Comparison of ENCODE assay signal across 8 cellular contexts in the genomic region with DNA sequence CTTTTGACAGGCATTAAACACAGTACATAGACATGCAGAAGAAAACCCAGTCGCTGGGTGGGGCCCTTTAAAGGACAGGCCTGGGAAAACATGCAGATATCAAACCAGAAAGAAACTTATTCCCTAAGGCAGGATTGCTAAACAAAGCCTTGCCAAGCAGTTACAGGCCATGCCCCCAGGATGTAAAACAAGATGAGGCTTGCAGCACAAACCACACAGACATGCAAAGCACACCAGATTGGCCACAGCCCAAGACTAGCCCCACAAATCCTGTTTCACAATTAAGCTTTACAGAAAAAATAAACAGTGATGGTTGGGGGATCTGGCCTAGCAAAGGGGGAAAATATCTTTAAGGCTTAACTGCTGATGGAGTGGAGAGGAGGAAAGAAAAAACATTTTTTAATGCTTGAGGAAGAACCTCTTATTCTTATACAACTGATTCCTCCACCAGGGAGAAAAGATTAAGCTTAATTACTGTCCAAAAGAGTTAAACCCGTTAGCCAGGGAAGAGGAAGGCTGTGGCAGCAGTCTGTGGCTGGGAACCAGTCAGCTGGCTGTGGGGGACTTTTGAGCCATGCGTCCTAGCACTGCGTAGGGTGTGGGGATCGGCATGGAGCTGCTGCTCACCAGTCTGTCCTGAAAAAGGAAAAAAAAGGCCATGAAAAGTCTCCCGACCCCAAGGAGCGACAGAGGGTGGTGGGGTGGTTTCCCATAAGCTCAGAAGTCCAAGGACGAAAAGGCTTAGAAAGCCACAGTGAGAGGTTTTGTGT. TPM values are rescaled to one million over a fixed set of nuclear protein-coding genes. Genes with fewer than 3 reads are reported as not detected.
DNase-seq lines count a peak whose midpoint lies in the region; ATAC-seq, FAIRE-seq and TF ChIP-seq lines count a peak whose summit lies in the region.

No MANE protein-coding gene starts in this region.

- no peak for TF ChIP-seq RAD21 in H1 (IDR thresholded peaks at IDR 0.05 in 1 of 2, conservative IDR thresholded peaks at IDR 0.05 in 1 of 2; ENCODE audit: low read depth in 2 of 2, low read length in 2 of 2)

- TF ChIP-seq EP300 in H1 (IDR thresholded peaks at IDR 0.05; ENCODE audit: borderline replicate concordance in 1 of 2, low read depth in 2 of 2, low read length in 2 of 2), result no peak

- FAIRE-seq in H1 (lab: Jason Lieb, UNC), result no peak

- no peak overlapping the region for H3K56ac ChIP-seq in H1 (replicated peaks; ENCODE audit: insufficient read length, low read depth, low read length)

- H3K79me2 ChIP-seq in ACC112 (ENCODE audit: control insufficient read depth, insufficient read depth, low read length, unreplicated experiment) (no peaks in the 10 kb centered on the region), MM.1S (ENCODE audit: low read length) (no peaks in the 10 kb centered on the region), H1 (ENCODE audit: control insufficient read depth in 1 of 2, insufficient read depth in 2 of 2, low read length in 2 of 2) (no peaks in the 10 kb centered on the region)

- H2BK20ac ChIP-seq in H1 (ENCODE audit: low read length), result no peak overlapping the region

- H3K27me3 ChIP-seq in ACC112 (ENCODE audit: insufficient read depth, low read length), result no peaks in the 10 kb centered on the region
- no peaks in the 10 kb centered on the region for H3K27me3 ChIP-seq in MM.1S (replicated peaks; ENCODE audit: insufficient read depth, low read length)
- no peaks in the 10 kb centered on the region for H3K27me3 ChIP-seq in H1 (replicated peaks in 1 of 4; ENCODE audit: control insufficient read depth in 3 of 4, extremely low read depth in 1 of 4, insufficient read depth in 3 of 4, low read length in 3 of 4)

- peaks cover 28% of the 10 kb centered on the region for H3K4me1 ChIP-seq in ACC112 (ENCODE audit: control insufficient read depth, insufficient read depth, low read length, unreplicated experiment)
- no peaks in the 10 kb centered on the region for H3K4me1 ChIP-seq in MM.1S (ENCODE audit: low read length)
- H3K4me1 ChIP-seq in H1 (replicated peaks in 1 of 4; ENCODE audit: control insufficient read depth in 3 of 4, insufficient read depth in 4 of 4, low read length in 3 of 4), result no peaks in the 10 kb centered on the region

- no peaks in the 10 kb centered on the region for H3K9me2 ChIP-seq in MM.1S (replicated peaks; ENCODE audit: insufficient read depth, low read length)

- no peak overlapping the region for H4K91ac ChIP-seq in H1 (replicated peaks; ENCODE audit: insufficient read length, low read length)

- peak overlapping the region; percentile 76 for H3K27ac ChIP-seq in ACC112 (ENCODE audit: low read depth, low read length)
- H3K27ac ChIP-seq in MM.1S (ENCODE audit: low read length), result no peak overlapping the region
- H3K27ac ChIP-seq in H1 (ENCODE audit: low read depth, low read length), result no peak overlapping the region

- no peak overlapping the region for H3K4me2 ChIP-seq in MM.1S (ENCODE audit: low read depth, low read length)
- no peak overlapping the region for H3K4me2 ChIP-seq in H1 (ENCODE audit: insufficient read depth in 1 of 2, low read depth in 2 of 2, low read length in 2 of 2)

- 93% methylated on average over 8 of the region's 8 CpGs; no CpG with 5 or more reads in 1 of the 2 experiments for WGBS in H1 (ENCODE audit: extremely low coverage in 1 of 2, insufficient coverage in 1 of 2, insufficient read length in 1 of 2, insufficient replicate concordance in 2 of 2, low coverage in 1 of 2, low lambda C conversion rate in 2 of 2, missing lambda C conversion rate in 1 of 2), 2 experiments

- H3K4ac ChIP-seq in H1 (replicated peaks; ENCODE audit: insufficient read length, low read depth, low read length), result no peak overlapping the region

- H3K18ac ChIP-seq in H1 (ENCODE audit: extremely low read depth, low read length), result no peak overlapping the region

- ATAC-seq in GM21381 (IDR thresholded peaks at IDR 0.05; ENCODE audit: unreplicated experiment) (peak; percentile 63), GM18520 (IDR thresholded peaks at IDR 0.05; ENCODE audit: unreplicated experiment) (no peak), HG03439 (IDR thresholded peaks at IDR 0.05; ENCODE audit: unreplicated experiment) (no peak)

- no peak overlapping the region for H2AK5ac ChIP-seq in H1 (ENCODE audit: low read depth, low read length)

- POLR2A ChIA-PET in H1 (lab: Charles Lee; ENCODE audit: partially characterized antibody), result no interaction called here

- H3K4me3 ChIP-seq in ACC112 (ENCODE audit: low read depth, low read length) (no peak overlapping the region), MM.1S (ENCODE audit: low read length) (no peak overlapping the region), H1 (ENCODE audit: extremely low read depth in 1 of 4, insufficient read depth in 2 of 4, low read depth in 3 of 4, low read length in 4 of 4) (no peak overlapping the region)

- TF ChIP-seq CTCF in MM.1S (IDR thresholded peaks at IDR 0.05; ENCODE audit: low read length) (no peak), H1 (IDR thresholded peaks at IDR 0.05; ENCODE audit: control extremely low read depth in 1 of 3, insufficient read depth in 1 of 3, low read depth in 1 of 3, low read length in 3 of 3) (no peak)

- no peaks in the 10 kb centered on the region for H3K79me1 ChIP-seq in H1 (ENCODE audit: low read depth, low read length)

- no peaks in the 10 kb centered on the region for H4K20me1 ChIP-seq in MM.1S (ENCODE audit: insufficient read depth, low read length)
- no peaks in the 10 kb centered on the region for H4K20me1 ChIP-seq in H1 (replicated peaks in 1 of 2; ENCODE audit: control insufficient read depth in 1 of 2, insufficient read depth in 2 of 2, low read length in 2 of 2)

- H2BK120ac ChIP-seq in H1 (replicated peaks; ENCODE audit: low read depth, low read length), result no peak overlapping the region

- H3F3A ChIP-seq in MM.1S (ENCODE audit: insufficient read depth, low read length), result no peaks in the 10 kb centered on the region

- no peak overlapping the region for H2BK12ac ChIP-seq in H1 (ENCODE audit: low read depth, low read length)

- no peak for TF ChIP-seq POLR2A in H1 (IDR thresholded peaks at IDR 0.05; ENCODE audit: control extremely low read depth in 1 of 2, low read depth in 2 of 2, low read length in 2 of 2)

- H3K9me3 ChIP-seq in MM.1S (replicated peaks; ENCODE audit: insufficient read depth, low read length) (no peaks in the 10 kb centered on the region), H1 (ENCODE audit: insufficient read depth in 2 of 2, low read depth in 1 of 2, low read length in 1 of 2) (no peaks in the 10 kb centered on the region)

- DNase-seq in MM.1S (peak; percentile 10), H1 (ENCODE audit: low read depth in 1 of 2, low spot score in 2 of 2) (no peak), A172 (ENCODE audit: low spot score) (no peak), HCEC 1CT (no peak)

- no peak overlapping the region for H4K8ac ChIP-seq in H1 (ENCODE audit: extremely low read depth, insufficient read depth, low read length)

- no peak overlapping the region for H3K14ac ChIP-seq in H1 (ENCODE audit: insufficient read length)

- H2AFZ ChIP-seq in ACC112 (ENCODE audit: low read length, unreplicated experiment) (peak overlapping the region; percentile 86), MM.1S (ENCODE audit: low read length) (no peak overlapping the region), H1 (ENCODE audit: low read length) (peak overlapping the region; percentile 91)

- H3K36me3 ChIP-seq in ACC112 (ENCODE audit: insufficient read depth, low read length), result no peaks in the 10 kb centered on the region
- H3K36me3 ChIP-seq in MM.1S (replicated peaks; ENCODE audit: insufficient read depth, low read length), result no peaks in the 10 kb centered on the region
- H3K36me3 ChIP-seq in H1 (ENCODE audit: control insufficient read depth in 2 of 4, insufficient read depth in 4 of 4, low read length in 3 of 4), result no peaks in the 10 kb centered on the region

- no peak overlapping the region for H3K23ac ChIP-seq in H1 (ENCODE audit: insufficient read length)

- CTCF ChIA-PET in H1 (lab: Charles Lee; ENCODE audit: partially characterized antibody), result interaction anchor here (0.8 to 2.8 kb wide), 3 partner anchors 13 to 30 kb away, joined by 3 to 10 read pairs (median 4); no protein-coding TSS in a partner anchor

- no peaks in the 10 kb centered on the region for H3K23me2 ChIP-seq in H1 (ENCODE audit: low read depth, low read length)

- H3K9ac ChIP-seq in MM.1S (ENCODE audit: low read length) (no peak overlapping the region), H1 (replicated peaks in 1 of 4; ENCODE audit: extremely low read depth in 1 of 4, low read depth in 3 of 4, low read length in 3 of 4) (no peak overlapping the region)

- H4K5ac ChIP-seq in H1 (ENCODE audit: insufficient read length, low read depth, low read length), result no peak overlapping the region

- H2BK15ac ChIP-seq in H1 (ENCODE audit: low read length), result no peak overlapping the region

- no peak overlapping the region for H2BK5ac ChIP-seq in H1 (ENCODE audit: low read depth, low read length)

TF ChIP-seq in H1, 55 proteins besides CTCF, POLR2A, EP300 and RAD21 (continues in another document):
- no peak for TF ChIP-seq JUND (IDR thresholded peaks at IDR 0.05; ENCODE audit: low read length)
- TF ChIP-seq POLR2AphosphoS5 (IDR thresholded peaks at IDR 0.05; ENCODE audit: low read depth, low read length), result no peak
- TF ChIP-seq BCL11A (IDR thresholded peaks at IDR 0.05; ENCODE audit: low read depth in 2 of 2, low read length in 2 of 2), result no peak
- TF ChIP-seq CEBPB (IDR thresholded peaks at IDR 0.05; ENCODE audit: low read depth, low read length), result no peak
- TF ChIP-seq RNF2 (IDR thresholded peaks at IDR 0.05; ENCODE audit: borderline replicate concordance, low read depth, low read length, missing control alignments, poor library complexity, severe bottlenecking), result no peak
- no peak for TF ChIP-seq SAP30 (IDR thresholded peaks at IDR 0.05; ENCODE audit: insufficient read depth, insufficient replicate concordance, low read length)
- TF ChIP-seq BRCA1 (IDR thresholded peaks at IDR 0.05; ENCODE audit: low read depth, low read length), result no peak
- TF ChIP-seq TCF12 (IDR thresholded peaks at IDR 0.05; ENCODE audit: low read depth, low read length), result no peak
- no peak for TF ChIP-seq GABPA (IDR thresholded peaks at IDR 0.05; ENCODE audit: borderline replicate concordance, insufficient read depth, low read length)
- TF ChIP-seq RXRA (IDR thresholded peaks at IDR 0.05; ENCODE audit: insufficient read depth, low read depth, low read length), result no peak
- TF ChIP-seq FOSL1 (IDR thresholded peaks at IDR 0.05; ENCODE audit: insufficient read depth, low read depth, low read length), result no peak

RNA-seq across cellular contexts. Expression of gene COL19A1, which starts 28.4 kb away (rescaled TPM):
- not detected in 2 replicates for total RNA-seq in H1 (2021; fragmentation: NEBNext Ultra II Directional; extraction: Animal tissue kit (Norgen Biotek cat#: 25700))
- not detected in 2 replicates for polyA plus RNA-seq in H1 (2011; rRNA removed)
- not detected for polyA plus RNA-seq in H1 (2011; cell fraction: cytosol; rRNA removed)
- not detected for polyA plus RNA-seq in H1 (2011; cell fraction: nucleus; rRNA removed)
- not detected in 4 replicates for polyA plus RNA-seq in H1 (2012, experiment 1 of 2)
- polyA plus RNA-seq in H1 (2012, experiment 2 of 2), result not detected
- 0.04 TPM for polyA plus RNA-seq in H1 (2013, experiment 1 of 2)
- not detected for polyA plus RNA-seq in H1 (2013, experiment 2 of 2)
- polyA minus RNA-seq in H1 (2011; rRNA and poly(A)+ RNA removed), result not detected in 2 replicates
- not detected for polyA minus RNA-seq in H1 (2011; cell fraction: cytosol; rRNA and poly(A)+ RNA removed)
- polyA minus RNA-seq in H1 (2011; cell fraction: nucleus; rRNA and poly(A)+ RNA removed), result not detected
- total RNA-seq in A172 (2014; rRNA removed; shearing (Covaris generic)), result not detected in 2 replicates
